In the genomic region with DNA sequence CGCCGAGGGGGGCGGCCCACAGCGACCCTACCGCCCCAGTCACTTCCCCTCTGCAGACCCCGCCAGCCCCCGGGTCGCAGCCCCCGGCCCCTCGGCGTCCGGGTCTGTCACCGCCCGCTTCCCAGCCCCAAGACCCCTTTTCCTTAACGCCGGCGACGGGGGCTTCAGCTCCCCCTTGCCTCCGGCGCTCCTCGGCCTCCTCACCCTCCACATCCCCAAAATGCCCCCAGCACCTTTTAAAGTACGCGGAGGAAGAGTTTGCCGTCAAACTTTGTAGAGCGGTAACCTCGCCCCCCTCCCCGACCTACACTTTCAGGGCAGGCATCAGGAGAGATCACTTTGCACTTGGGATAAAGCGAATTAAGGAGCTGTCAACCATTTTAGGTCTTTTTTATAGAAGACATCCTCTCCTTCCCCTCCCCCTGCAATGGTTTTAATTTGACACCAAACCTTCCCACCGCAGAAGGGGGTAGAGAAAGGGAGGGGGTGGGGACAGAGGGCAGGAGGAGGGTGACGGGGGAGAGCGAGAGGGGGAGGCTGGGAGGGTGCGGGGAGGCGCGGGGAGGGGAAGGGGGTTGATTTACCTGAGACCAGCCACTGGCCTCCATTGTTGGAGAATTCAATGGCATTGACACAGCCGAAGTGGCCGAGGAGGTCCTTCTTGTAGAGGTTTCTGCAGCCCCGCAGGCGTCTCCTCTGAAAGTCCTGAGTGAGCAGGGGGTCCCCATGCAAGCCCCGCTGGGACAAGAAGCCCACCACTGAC, we compare ENCODE assay signal across 8 cellular contexts. TPM values are rescaled to one million over a fixed set of nuclear protein-coding genes. Genes with fewer than 3 reads are reported as not detected.
DNase-seq lines count a peak whose midpoint lies in the region; ATAC-seq and TF ChIP-seq lines count a peak whose summit lies in the region.

No MANE protein-coding gene starts in this region.

- H3K36me3 ChIP-seq in Caco-2 (ENCODE audit: control insufficient read depth, insufficient read depth, low read length) (no peaks in the 10 kb centered on the region), esophagus squamous epithelium (peaks cover 0 to 18% (median 0%) of the 10 kb centered on the region in 3 donors), uterus (no peaks in the 10 kb centered on the region)

- POLR2A ChIA-PET in Caco-2 (lab: Charles Lee): interaction anchor here (0.6 kb wide), 1 partner anchor 69 kb away, joined by 3 read pairs; no protein-coding TSS in a partner anchor

- peak; percentile 9 for ATAC-seq in GM21825 (IDR thresholded peaks at IDR 0.05; ENCODE audit: unreplicated experiment)
- ATAC-seq in natural killer cell treated with Interleukin-12 subunit alpha and Interleukin-12 subunit beta and Interleukin-15 and Interleukin-18, amount 100 ng/mL, for 72 hours: peak; percentile 1 to 33

- CTCF ChIA-PET in Caco-2 (lab: Charles Lee): interaction anchor here (0.6 to 2.4 kb wide), 12 partner anchors 9 to 1626 kb away, joined by 3 to 17 read pairs (median 3); no protein-coding TSS in a partner anchor

- H3K9me3 Mint-ChIP-seq in Caco-2 (ENCODE audit: unreplicated experiment): no peaks in the 10 kb centered on the region
- H3K9me3 Mint-ChIP-seq in natural killer cell treated with Interleukin-12 subunit alpha and Interleukin-12 subunit beta and Interleukin-15 and Interleukin-18, amount 100 ng/mL, for 72 hours: no peaks in the 10 kb centered on the region

- H3K4me3 Mint-ChIP-seq in Caco-2 (ENCODE audit: unreplicated experiment): peak overlapping the region; percentile 89
- peak overlapping the region; percentile 98 for H3K4me3 Mint-ChIP-seq in natural killer cell treated with Interleukin-12 subunit alpha and Interleukin-12 subunit beta and Interleukin-15 and Interleukin-18, amount 100 ng/mL, for 72 hours

- no TSS peak for BruUV-seq in Caco-2 (replicated peaks; lab: Mats Ljungman, UMichigan)

- peaks cover 18% of the 10 kb centered on the region for H3K36me3 Mint-ChIP-seq in Caco-2 (ENCODE audit: insufficient read depth, unreplicated experiment)
- H3K36me3 Mint-ChIP-seq in natural killer cell treated with Interleukin-12 subunit alpha and Interleukin-12 subunit beta and Interleukin-15 and Interleukin-18, amount 100 ng/mL, for 72 hours: peaks cover 5% of the 10 kb centered on the region

- 1 to 2% methylated on average over 17 to 26 of the region's 39 CpGs for WGBS in esophagus squamous epithelium, 2 donors

- H3K27ac Mint-ChIP-seq in Caco-2 (ENCODE audit: unreplicated experiment): peak overlapping the region; percentile 87
- peak overlapping the region; percentile 19 to 69 for H3K27ac Mint-ChIP-seq in natural killer cell treated with Interleukin-12 subunit alpha and Interleukin-12 subunit beta and Interleukin-15 and Interleukin-18, amount 100 ng/mL, for 72 hours

- H3K4me1 ChIP-seq in Caco-2 (0 out of 2 replicates have a peak, but pooled peaks cover 14% of the 10 kb centered on the region), esophagus squamous epithelium (peaks cover 10 to 56% (median 23%) of the 10 kb centered on the region in 3 donors), uterus (peaks cover 0 to 5% of the 10 kb centered on the region in 2 donors)

- DNase-seq in Caco-2 (peak in 1 of 2 experiments; percentile 39), NCI-H2171 treated with DMSO at 0.1 percent for 48 hours (lab: John Stamatoyannopoulos, UW) (peak; percentile 75), esophagus squamous epithelium (lab: John Stamatoyannopoulos, UW) (no peak), uterus (peak in 1 of 2 donors; percentile 27), GF-D8 (lab: John Stamatoyannopoulos, UW) (no peak)
- DNase-seq in activated T-cell treated with anti-CD3 and anti-CD28 coated beads, Interleukin-2, amount 50 U/mL, for 1 hour: peak; percentile 47
- peak; percentile 62 for DNase-seq in natural killer cell treated with Interleukin-12 subunit alpha and Interleukin-12 subunit beta and Interleukin-15 and Interleukin-18, amount 100 ng/mL, for 72 hours (ENCODE audit: low spot score)

- no peak for TF ChIP-seq CTCF in Caco-2 (IDR thresholded peaks at IDR 0.05; ENCODE audit: insufficient read depth in 1 of 2, low read depth in 1 of 2, low read length in 1 of 2, severe bottlenecking in 1 of 2, unreplicated experiment in 1 of 2)
- no peak for TF ChIP-seq CTCF in esophagus squamous epithelium (IDR thresholded peaks at IDR 0.05)
- no peak for TF ChIP-seq CTCF in uterus (IDR thresholded peaks at IDR 0.05)

- peaks cover 12% of the 10 kb centered on the region for H3K4me1 Mint-ChIP-seq in Caco-2 (ENCODE audit: low read depth, unreplicated experiment)
- peaks cover 31 to 40% of the 10 kb centered on the region in 2 donors for H3K4me1 Mint-ChIP-seq in natural killer cell treated with Interleukin-12 subunit alpha and Interleukin-12 subunit beta and Interleukin-15 and Interleukin-18, amount 100 ng/mL, for 72 hours (ENCODE audit: low read depth in 2 of 2)

- H3K27me3 ChIP-seq in Caco-2 (replicated peaks; ENCODE audit: control insufficient read depth, insufficient read depth, low read length) (no peaks in the 10 kb centered on the region), esophagus squamous epithelium (no peaks in the 10 kb centered on the region), uterus (no peaks in the 10 kb centered on the region)

- intact Hi-C loops in Caco-2 (cut with micrococcal nuclease; ENCODE audit: unreplicated experiment) (no loop called here), esophagus squamous epithelium (cut with DNase I) (no loop called here), uterus (cut with DNase I; ENCODE audit: low total_unique reads) (no loop called here)

- H3K9me3 ChIP-seq in Caco-2: no peaks in the 10 kb centered on the region
- H3K9me3 ChIP-seq in esophagus squamous epithelium: no peaks in the 10 kb centered on the region
- H3K9me3 ChIP-seq in uterus: no peaks in the 10 kb centered on the region

- peak overlapping the region; percentile 90 to 97 (median 94) for H3K27ac ChIP-seq in esophagus squamous epithelium
- H3K27ac ChIP-seq in uterus: peak overlapping the region; percentile 93 to 100

- H3K4me3 ChIP-seq in Caco-2 (ENCODE audit: low read depth, low read length) (peak overlapping the region; percentile 87), esophagus squamous epithelium (peak overlapping the region; percentile 88 to 100 (median 94)), uterus (peak overlapping the region; percentile 79 to 97)

- TF ChIP-seq POLR2A in esophagus squamous epithelium (IDR thresholded peaks at IDR 0.05): no peak
- TF ChIP-seq POLR2A in uterus (IDR thresholded peaks at IDR 0.05): no peak

- H3K27me3 Mint-ChIP-seq in Caco-2 (ENCODE audit: insufficient read depth, unreplicated experiment): no peaks in the 10 kb centered on the region
- H3K27me3 Mint-ChIP-seq in natural killer cell treated with Interleukin-12 subunit alpha and Interleukin-12 subunit beta and Interleukin-15 and Interleukin-18, amount 100 ng/mL, for 72 hours: no peaks in the 10 kb centered on the region

RNA-seq across cellular contexts. Expression of gene DCAF5, which starts 0.6 kb away (rescaled TPM):
- total RNA-seq in Caco-2 (2022): 34.8 and 36.8 TPM in 2 replicates
- total RNA-seq in esophagus squamous epithelium: 10 to 100 TPM; 12.4 to 34.7 (median 20.9) TPM
- total RNA-seq in natural killer cell treated with Interleukin-12 subunit alpha and Interleukin-12 subunit beta and Interleukin-15 and Interleukin-18, amount 100 ng/mL, for 72 hours: 10 to 100 TPM; 51.3 to 52.0 TPM
- total RNA-seq in uterus: 10 to 100 TPM; 32.2 to 68.5 (median 60.0) TPM

RNA-seq across cellular contexts. Expression of gene EXD2, which starts 38.9 kb away (rescaled TPM):
- total RNA-seq in Caco-2 (2022) (22.5 and 23.9 TPM in 2 replicates), esophagus squamous epithelium (10 to 100 TPM; 12.3 to 22.9 (median 19.9) TPM), uterus (10 to 100 TPM in 3 of 4 donors, 1 to 10 TPM in 1; 4.6 to 52.1 (median 28.3) TPM)
- total RNA-seq in natural killer cell treated with Interleukin-12 subunit alpha and Interleukin-12 subunit beta and Interleukin-15 and Interleukin-18, amount 100 ng/mL, for 72 hours: 10 to 100 TPM in 1 of 2 donors, 1 to 10 TPM in 1; 8.7 to 10.4 TPM

Comparison
In these comparisons a context has a peak if more than half of its experiments do, and no peak if none do; other contexts are left out.
1. DNase-seq: peak in NCI-H2171 treated with DMSO at 0.1 percent for 48 hours (single experiment), activated T-cell treated with anti-CD3 and anti-CD28 coated beads, Interleukin-2, amount 50 U/mL, for 1 hour (single experiment) and natural killer cell treated with Interleukin-12 subunit alpha and Interleukin-12 subunit beta and Interleukin-15 and Interleukin-18, amount 100 ng/mL, for 72 hours (single experiment); none in esophagus squamous epithelium (single experiment) and GF-D8 (single experiment).
2. Peak in every context shown above with its lines, with median percentiles within 50 percentile points of each other: H3K4me3 ChIP-seq.